Comparison of ENCODE assay signal across 7 cellular contexts in the genomic region with DNA sequence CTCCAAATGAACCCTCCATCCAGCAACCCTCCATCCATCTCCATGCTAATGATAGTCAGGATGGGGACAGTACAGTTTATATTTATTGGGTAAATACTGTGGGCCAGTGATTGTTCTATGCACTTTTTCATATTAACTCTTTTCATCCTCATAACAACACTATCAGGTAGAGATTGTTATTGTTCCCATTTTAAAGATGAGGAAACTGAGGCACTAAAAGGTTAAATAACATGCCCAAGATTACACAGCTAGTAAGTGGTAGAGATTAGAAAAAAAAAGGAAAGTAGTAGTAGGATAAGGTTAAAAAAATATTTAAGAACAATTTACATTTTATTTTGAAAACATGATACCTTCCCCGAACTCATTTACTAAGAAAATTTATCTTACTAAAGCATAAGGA.
"Had no signal": no experiment of that assay in that cellular context is flagged by ENCODE, and none has a peak within 500 bp of the region (broad histone marks: within the 10 kb centered on the region; RNA-seq: fewer than 3 reads in every experiment).

No MANE protein-coding gene starts in this region.

- H2AFZ ChIP-seq: GM23338 had no signal

- H3K4me3 ChIP-seq: GM23338 had no signal

- H3K27me3 Mint-ChIP-seq: IgD-negative memory B cell had no signal

- DNase-seq: H9, HCEC 1CT had no signal

- H3K27ac Mint-ChIP-seq: GM23338, H9, IgD-negative memory B cell had no signal

- ATAC-seq: GM23338 had no signal

- FAIRE-seq: H1, H54, HTR-8/SVneo had no signal

- H3K4me3 Mint-ChIP-seq: GM23338, H9, IgD-negative memory B cell had no signal

- H3K9me3 Mint-ChIP-seq: GM23338, H9, IgD-negative memory B cell had no signal

- H3K4me2 ChIP-seq: GM23338 had no signal
